Comparison of ENCODE assay signal across 18 cellular contexts in genomic region chr2:130911996-130912395, GRCh38.
"Had no signal": no experiment of that assay in that cellular context is flagged by ENCODE, and none has a peak within 500 bp of the region (broad histone marks: within the 10 kb centered on the region; RNA-seq: fewer than 3 reads in every experiment).

No MANE protein-coding gene starts in this region.

- H3K9ac ChIP-seq: neural progenitor cell had no signal

- H2AFZ ChIP-seq: neural progenitor cell had no signal

- H3K4me3 ChIP-seq: lung, neural progenitor cell, pancreas, SK-N-MC, tibial artery had no signal

- H3K9me3 ChIP-seq: pancreas, tibial artery had no signal

- H3K27me3 ChIP-seq: neural progenitor cell, pancreas had no signal

- H3K36me3 ChIP-seq: brain microvascular endothelial cell, neural progenitor cell, pancreas, tibial artery had no signal

- H3K27ac ChIP-seq: brain microvascular endothelial cell, neural progenitor cell, pancreas, SK-N-MC, tibial artery had no signal

- DNase-seq: activated CD4-positive, alpha-beta T cell treated with anti-CD3 and anti-CD28 coated beads for 1 hour; activated CD4-positive, alpha-beta T cell treated with anti-CD3 and anti-CD28 coated beads, Interleukin-2, amount 50 U/mL, for 4 hours; activated naive CD4-positive, alpha-beta T cell; activated naive CD8-positive, alpha-beta T cell treated with anti-CD3 and anti-CD28 coated beads, Interleukin-2, amount 10 ng/mL, durations not matched to agents 7 days and 5 days; activated T-cell treated with anti-CD3 and anti-CD28 coated beads for 4 hours; anterior cingulate cortex; brain microvascular endothelial cell; foreskin melanocyte; midbrain; pancreas; stimulated activated CD4-positive, alpha-beta T cell treated with anti-CD3 and anti-CD28 coated beads, Interleukin-1b, Interleukin-23, amount 100 ng/mL, for 48 hours; T-helper 1 cell; T1000; tibial artery had no signal

- H3K4me1 ChIP-seq: pancreas, tibial artery had no signal

- H3K4me2 ChIP-seq: neural progenitor cell had no signal

- ATAC-seq: pancreas, sciatic nerve had no signal
